In the genomic region with DNA sequence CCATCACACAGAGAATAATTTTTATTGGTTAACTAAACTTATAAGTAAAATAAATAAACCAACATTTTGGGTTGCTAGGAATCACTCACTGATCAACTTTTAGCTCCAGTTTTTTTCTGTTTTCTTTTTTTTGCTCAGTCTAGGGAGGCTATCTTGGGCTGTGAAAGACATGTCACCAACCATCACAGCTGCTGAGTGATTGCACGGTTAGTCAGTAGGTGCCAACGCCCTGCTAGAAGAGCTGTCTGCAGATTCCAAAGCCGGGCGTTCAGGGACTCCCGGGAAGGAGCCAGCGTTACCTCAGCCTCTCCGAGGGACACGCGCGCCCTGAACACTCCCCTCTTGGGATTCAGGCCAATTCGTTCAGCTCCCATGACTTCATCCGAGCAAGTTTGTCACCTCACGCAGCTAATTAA, we compare ENCODE assay signal across 8 cellular contexts. TPM values are rescaled to one million over a fixed set of nuclear protein-coding genes. Genes with fewer than 3 reads are reported as not detected.
DNase-seq lines count a peak whose midpoint lies in the region; ATAC-seq, FAIRE-seq and TF ChIP-seq lines count a peak whose summit lies in the region.

No MANE protein-coding gene starts in this region.

- H3K27me3 ChIP-seq in HepG2 (ENCODE audit: control insufficient read depth in 1 of 2, insufficient read depth in 2 of 2, low read length in 2 of 2) (no peaks in the 10 kb centered on the region; a peak in 1 of 5 replicates), testis (no peaks in the 10 kb centered on the region)

- H3K27ac Mint-ChIP-seq in chondrocyte (ENCODE audit: unreplicated experiment) = peak overlapping the region; percentile 100

- TF ChIP-seq EP300 in HepG2 (IDR thresholded peaks at IDR 0.05; ENCODE audit: low read depth in 2 of 2, low read length in 2 of 2) (no peak), HepG2 (CRISPR knock-in tag; IDR thresholded peaks at IDR 0.05; ENCODE audit: borderline replicate concordance) (no peak)

- no peak for FAIRE-seq in HepG2 (lab: Jason Lieb, UNC)

- H3K4me1 ChIP-seq in HepG2 (ENCODE audit: insufficient read depth, low read length) (peaks cover 44% of the 10 kb centered on the region), testis (peaks cover 21% of the 10 kb centered on the region)

- peaks cover 42% of the 10 kb centered on the region for H3K4me1 Mint-ChIP-seq in chondrocyte (ENCODE audit: low read depth)

- no peaks in the 10 kb centered on the region; the same call in 1 of the 2 replicates for H4K20me1 ChIP-seq in HepG2 (ENCODE audit: insufficient read depth, low read length)

- H3K4me2 ChIP-seq in HepG2 (ENCODE audit: low read depth, low read length) = peak overlapping the region; percentile 81

- CTCF ChIA-PET in HepG2 (lab: Yijun Ruan, JAX; ENCODE audit: low intra/inter-chr PET ratio, low total read pairs) = no interaction called here

- TSS peak; percentile 94 for BruUV-seq in HepG2 (replicated peaks; lab: Mats Ljungman, UMichigan)

- 0% methylated on average over 13 of the region's 13 CpGs for WGBS in HepG2 (ENCODE audit: low lambda C conversion rate)
- WGBS in testis, 2 donors = 0% methylated on average over 13 of the region's 13 CpGs

- H3K4me3 ChIP-seq in HepG2 (replicated peaks in 1 of 3; ENCODE audit: insufficient read depth in 1 of 3, low read depth in 2 of 3, low read length in 3 of 3) (peak overlapping the region; percentile 92 to 96 (median 95)), testis (peak overlapping the region; percentile 83)

- H3K9me3 Mint-ChIP-seq in chondrocyte (ENCODE audit: low read depth) = peaks cover 6% of the 10 kb centered on the region

- H3K27ac ChIP-seq in HepG2 (ENCODE audit: extremely low read length, insufficient read depth, low read length) (peak overlapping the region; percentile 98), testis (peak overlapping the region; percentile 88 to 99)

- DNase-seq in COLO668 (lab: John Stamatoyannopoulos, UW; ENCODE audit: unreplicated experiment) = peak; percentile 59
- DNase-seq in RKO (ENCODE audit: low spot score) = peak; percentile 96
- DNase-seq in chondrocyte (ENCODE audit: low spot score) = no peak
- peak; percentile 67 for DNase-seq in HepG2 (ENCODE audit: low spot score)
- DNase-seq in testis = no peak
- no peak for DNase-seq in NOMO-1 (lab: John Stamatoyannopoulos, UW; ENCODE audit: unreplicated experiment in 2 of 2)

- peak overlapping the region; percentile 97 for H3K4me3 Mint-ChIP-seq in chondrocyte (ENCODE audit: unreplicated experiment)

- H3K79me2 ChIP-seq in HepG2 (ENCODE audit: insufficient read depth, low read length) = peaks cover 61% of the 10 kb centered on the region

- peaks cover 2% of the 10 kb centered on the region for H3K36me3 Mint-ChIP-seq in chondrocyte (ENCODE audit: low read depth)

- peak overlapping the region; percentile 85 for H2AFZ ChIP-seq in HepG2 (ENCODE audit: low read length)

- peak overlapping the region; percentile 96 for H3K9ac ChIP-seq in HepG2 (ENCODE audit: insufficient read depth, low read depth, low read length)

- TF ChIP-seq CTCF in chondrocyte (IDR thresholded peaks at IDR 0.05) (no peak), HepG2 (CRISPR knock-in tag; IDR thresholded peaks at IDR 0.05) (no peak), testis (IDR thresholded peaks at IDR 0.05) (no peak)

- TF ChIP-seq POLR2A in HepG2 (IDR thresholded peaks at IDR 0.05; ENCODE audit: insufficient read depth in 1 of 2, low read depth in 2 of 2, low read length in 2 of 2) (no peak), testis (IDR thresholded peaks at IDR 0.05) (no peak)

- no peak for TF ChIP-seq RAD21 in HepG2 (CRISPR knock-in tag; IDR thresholded peaks at IDR 0.05)

- H3K36me3 ChIP-seq in HepG2 (replicated peaks in 1 of 2; ENCODE audit: control insufficient read depth in 1 of 2, insufficient read depth in 2 of 2, low read length in 2 of 2) (no peaks in the 10 kb centered on the region), testis (ENCODE audit: low read depth, missing control alignments) (no peaks in the 10 kb centered on the region)

- H3K9me3 ChIP-seq in HepG2 (ENCODE audit: low read length) = no peaks in the 10 kb centered on the region
- H3K9me3 ChIP-seq in testis = no peaks in the 10 kb centered on the region

- POLR2A ChIA-PET in HepG2 (lab: Yijun Ruan, JAX) = interaction anchor here (0.6 to 3.6 kb wide), 9 partner anchors 9 to 1016 kb away, joined by 3 to 71 read pairs (median 5); a partner anchor contains a TSS

- H3K27me3 Mint-ChIP-seq in chondrocyte (ENCODE audit: low read depth) = no peaks in the 10 kb centered on the region

- in situ Hi-C loops in HepG2 (cut with HindIII; ENCODE audit: extremely low pct_ligation_motif_present, low pct_unique_long_range_greater_than_20kb) = no loop called here

- intact Hi-C loops in HepG2 (cut with micrococcal nuclease; ENCODE audit: unreplicated experiment) (loop anchor here (1.0 to 2.0 kb wide), 2 partner anchors 27 to 28 kb away; a partner anchor contains a TSS), testis (cut with DNase I; ENCODE audit: low total_unique reads) (no loop called here)

- ATAC-seq in GM19043 (IDR thresholded peaks at IDR 0.05; ENCODE audit: low read depth, unreplicated experiment) = peak; percentile 18
- peak; percentile 25 for ATAC-seq in HG03159 (IDR thresholded peaks at IDR 0.05; ENCODE audit: unreplicated experiment)
- peak; percentile 79 for ATAC-seq in HepG2

RNA-seq across cellular contexts. Expression of a gene that starts 0.6 kb away (rescaled TPM):
- total RNA-seq in chondrocyte = 27.4 to 30.7 TPM (median 27.6 TPM) in 3 replicates
- 25.1 and 31.7 TPM in 2 replicates for total RNA-seq in HepG2 (2016; rRNA removed; fragmentation: Illumina TruSeq; extraction: Trizol)
- total RNA-seq in HepG2 (2016; cell fraction: cytosol; rRNA removed; fragmentation: Illumina TruSeq; extraction: Trizol; ENCODE audit: low read depth) = 5.4 TPM in 2 replicates
- 26.6 and 29.6 TPM in 2 replicates for total RNA-seq in HepG2 (2016; cell fraction: insoluble cytoplasmic fraction; rRNA removed; fragmentation: Illumina TruSeq; extraction: Trizol)
- 11.2 and 11.3 TPM in 2 replicates for total RNA-seq in HepG2 (2016; cell fraction: membrane; rRNA removed; fragmentation: Illumina TruSeq; extraction: Trizol)
- total RNA-seq in HepG2 (2016; cell fraction: nucleus; rRNA removed; fragmentation: Illumina TruSeq; extraction: Trizol) = 37.3 and 38.6 TPM in 2 replicates
- polyA plus RNA-seq in HepG2 (2011; rRNA removed) = 17.7 and 19.5 TPM in 2 replicates
- polyA plus RNA-seq in HepG2 (2011; cell fraction: cytosol; rRNA removed) = 15.3 and 21.5 TPM in 2 replicates
- polyA plus RNA-seq in HepG2 (2011; cell fraction: nucleus; rRNA removed) = 10.6 and 11.9 TPM in 2 replicates
- polyA plus RNA-seq in HepG2 (2012) = 15.8 and 19.6 TPM in 2 replicates
- polyA plus RNA-seq in HepG2 (2016; cell fraction: cytosol; fragmentation: Illumina TruSeq; extraction: Trizol; ENCODE audit: low read depth) = 1.7 and 2.0 TPM in 2 replicates
- 34.4 and 39.5 TPM in 2 replicates for polyA plus RNA-seq in HepG2 (2016; cell fraction: insoluble cytoplasmic fraction; fragmentation: Illumina TruSeq; extraction: Trizol; ENCODE audit: low read depth)
- polyA plus RNA-seq in HepG2 (2016; cell fraction: membrane; fragmentation: Illumina TruSeq; extraction: Trizol; ENCODE audit: low read depth) = 5.8 and 6.3 TPM in 2 replicates
- polyA plus RNA-seq in HepG2 (2016; cell fraction: nucleus; fragmentation: Illumina TruSeq; extraction: Trizol; ENCODE audit: insufficient read depth, low read depth) = 24.4 and 25.4 TPM in 2 replicates
- polyA minus RNA-seq in HepG2 (2011; rRNA and poly(A)+ RNA removed; ENCODE audit: low replicate concordance) = 22.5 and 30.1 TPM in 2 replicates
- 20.3 and 26.5 TPM in 2 replicates for polyA minus RNA-seq in HepG2 (2011; cell fraction: cytosol; rRNA and poly(A)+ RNA removed)
- polyA minus RNA-seq in HepG2 (2011; cell fraction: nucleus; rRNA and poly(A)+ RNA removed) = 95.6 and 102 TPM in 2 replicates
- total RNA-seq in testis = 10 to 100 TPM; 40.6 to 40.9 TPM
- 23.7 TPM for polyA plus RNA-seq in testis (ENCODE audit: insufficient read depth, low read depth, low replicate concordance)

RNA-seq across cellular contexts. Expression of a gene that starts 26.2 kb away (rescaled TPM):
- total RNA-seq in chondrocyte (31.6 to 77.4 TPM (median 71.6 TPM) in 3 replicates), HepG2 (2016; rRNA removed; fragmentation: Illumina TruSeq; extraction: Trizol) (31.7 and 47.6 TPM in 2 replicates), testis (10 to 100 TPM; 16.2 to 28.5 TPM)
- total RNA-seq in HepG2 (2016; cell fraction: cytosol; rRNA removed; fragmentation: Illumina TruSeq; extraction: Trizol; ENCODE audit: low read depth) = 24.9 and 27.9 TPM in 2 replicates
- 34.4 and 46.4 TPM in 2 replicates for total RNA-seq in HepG2 (2016; cell fraction: insoluble cytoplasmic fraction; rRNA removed; fragmentation: Illumina TruSeq; extraction: Trizol)
- total RNA-seq in HepG2 (2016; cell fraction: membrane; rRNA removed; fragmentation: Illumina TruSeq; extraction: Trizol) = 36.8 and 37.9 TPM in 2 replicates
- 41.2 and 41.6 TPM in 2 replicates for total RNA-seq in HepG2 (2016; cell fraction: nucleus; rRNA removed; fragmentation: Illumina TruSeq; extraction: Trizol)
- polyA plus RNA-seq in HepG2 (2011; rRNA removed) (34.2 and 43.4 TPM in 2 replicates), testis (ENCODE audit: insufficient read depth, low read depth, low replicate concordance) (14.0 TPM)
- polyA plus RNA-seq in HepG2 (2011; cell fraction: cytosol; rRNA removed) = 12.3 and 17.0 TPM in 2 replicates
- 16.5 and 23.0 TPM in 2 replicates for polyA plus RNA-seq in HepG2 (2011; cell fraction: nucleus; rRNA removed)
- polyA plus RNA-seq in HepG2 (2012) = 24.3 and 26.8 TPM in 2 replicates
- 37.7 and 37.9 TPM in 2 replicates for polyA plus RNA-seq in HepG2 (2016; cell fraction: cytosol; fragmentation: Illumina TruSeq; extraction: Trizol; ENCODE audit: low read depth)
- polyA plus RNA-seq in HepG2 (2016; cell fraction: insoluble cytoplasmic fraction; fragmentation: Illumina TruSeq; extraction: Trizol; ENCODE audit: low read depth) = 30.1 and 31.0 TPM in 2 replicates
- 31.9 and 36.7 TPM in 2 replicates for polyA plus RNA-seq in HepG2 (2016; cell fraction: membrane; fragmentation: Illumina TruSeq; extraction: Trizol; ENCODE audit: low read depth)
- 55.5 and 64.1 TPM in 2 replicates for polyA plus RNA-seq in HepG2 (2016; cell fraction: nucleus; fragmentation: Illumina TruSeq; extraction: Trizol; ENCODE audit: insufficient read depth, low read depth)
- polyA minus RNA-seq in HepG2 (2011; rRNA and poly(A)+ RNA removed; ENCODE audit: low replicate concordance) = 22.0 and 22.8 TPM in 2 replicates
- 12.8 and 18.0 TPM in 2 replicates for polyA minus RNA-seq in HepG2 (2011; cell fraction: cytosol; rRNA and poly(A)+ RNA removed)
- polyA minus RNA-seq in HepG2 (2011; cell fraction: nucleus; rRNA and poly(A)+ RNA removed) = 23.7 and 24.9 TPM in 2 replicates

Comparison
In these comparisons a context has a peak if more than half of its experiments do, and no peak if none do; other contexts are left out.
1. DNase-seq: peak in COLO668 (single experiment), RKO (single experiment) and HepG2 (single experiment); none in chondrocyte (single experiment), testis (single experiment) and NOMO-1 (0 of 2).
2. ATAC-seq: peak in every context shown above with its lines; median percentile 79 in HepG2; 25 in HG03159; 18 in GM19043.